ENCODE assay signal across 11 cellular contexts in the genomic region with DNA sequence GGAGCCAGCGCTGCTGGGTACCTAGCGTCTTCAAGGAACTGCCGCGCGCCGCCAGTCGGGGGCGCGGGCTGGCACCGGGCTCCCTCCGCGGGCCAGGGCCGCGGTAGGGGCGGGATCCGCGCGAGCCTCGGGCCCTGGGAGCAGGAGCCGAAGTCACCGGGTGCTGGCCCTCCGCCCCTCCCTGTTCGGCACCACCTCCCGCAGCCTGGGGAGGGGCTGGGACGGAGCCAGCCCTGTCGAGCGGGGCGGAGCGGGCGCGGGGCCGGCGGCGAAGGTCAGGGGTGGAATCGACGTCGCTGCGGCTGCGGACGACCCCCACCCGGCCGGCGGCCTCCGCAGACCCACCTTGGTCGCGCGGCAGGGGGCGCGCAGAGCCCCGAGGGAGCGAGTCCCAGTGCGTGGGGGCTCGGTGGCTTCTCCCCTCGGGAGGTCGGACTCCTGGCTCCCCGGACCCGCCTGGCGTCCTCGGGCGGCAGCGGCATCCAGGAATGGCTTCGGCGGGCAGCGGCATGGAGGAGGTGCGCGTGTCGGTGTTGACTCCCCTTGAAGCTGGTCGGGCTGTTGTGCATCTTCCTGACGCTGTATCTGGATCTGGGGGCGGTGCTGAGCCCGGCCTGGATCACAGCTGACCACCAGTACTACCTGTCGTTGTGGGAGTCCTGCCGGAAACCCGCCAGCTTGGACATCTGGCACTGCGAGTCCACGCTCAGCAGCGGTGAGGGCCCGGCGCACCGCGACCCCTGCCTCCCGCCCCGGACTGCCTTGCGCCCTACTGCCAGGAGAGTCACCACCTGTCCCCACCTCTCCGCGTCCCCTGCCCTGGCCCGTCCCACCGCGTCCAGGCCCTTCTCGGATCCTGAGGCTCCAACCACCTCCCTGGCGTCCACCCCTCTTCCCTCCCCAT. TPM values are rescaled to one million over a fixed set of nuclear protein-coding genes. Genes with fewer than 3 reads are reported as not detected.
DNase-seq lines count a peak whose midpoint lies in the region; ATAC-seq and TF ChIP-seq lines count a peak whose summit lies in the region.
"Had no signal": no experiment of that assay in that cellular context is flagged by ENCODE, and none has a peak within 500 bp of the region (broad histone marks: within the 10 kb centered on the region; RNA-seq: fewer than 3 reads in every experiment).

No MANE protein-coding gene starts in this region.

- H3K9me3 ChIP-seq in cardiac muscle cell (ENCODE audit: low read depth): no peaks in the 10 kb centered on the region
- H3K9me3 ChIP-seq in lung (ENCODE audit: control insufficient read depth in 2 of 2, insufficient read depth in 1 of 2, low read length in 1 of 2): peaks cover 0 to 6% of the 10 kb centered on the region in 2 donors

- H3K4me1 ChIP-seq in cardiac muscle cell (ENCODE audit: low read depth) (no peaks in the 10 kb centered on the region), lung (ENCODE audit: control insufficient read depth in 2 of 2, insufficient read depth in 2 of 2, low read length in 2 of 2) (peaks cover 0 to 2% of the 10 kb centered on the region in 2 donors), urinary bladder (ENCODE audit: insufficient read depth) (no peaks in the 10 kb centered on the region)

- ATAC-seq in Right ventricle myocardium superior (ENCODE audit: poor library complexity): no peak
- peak; percentile 85 for ATAC-seq in lung (ENCODE audit: insufficient read depth, low FRiP score)
- ATAC-seq in HG03439 (IDR thresholded peaks at IDR 0.05; ENCODE audit: unreplicated experiment): no peak

- peak; percentile 2 to 79 for DNase-seq in cardiac muscle cell (ENCODE audit: low read depth in 1 of 2, low spot score in 1 of 2)
- no peak for DNase-seq in Right ventricle myocardium superior
- peak; percentile 17 for DNase-seq in dermis blood vessel endothelial cell
- peak; percentile 32 for DNase-seq in lung (ENCODE audit: low spot score)
- no peak for DNase-seq in pons (ENCODE audit: low spot score)
- no peak for DNase-seq in amniotic stem cell (lab: John Stamatoyannopoulos, UW)
- DNase-seq: activated B cell treated with CpG ODN at 0.5 μM for 24 hours, NCI-H2107 had no signal

- H3K27ac ChIP-seq in cardiac muscle cell: no peak overlapping the region
- no peak overlapping the region for H3K27ac ChIP-seq in lung (ENCODE audit: low read depth in 1 of 2, low read length in 1 of 2)
- H3K27ac ChIP-seq in urinary bladder (ENCODE audit: low read depth): no peak overlapping the region
- H3K27ac ChIP-seq: C4-2B had no signal

- peaks cover 38% of the 10 kb centered on the region for H3K27me3 ChIP-seq in cardiac muscle cell
- H3K27me3 ChIP-seq in lung (ENCODE audit: control insufficient read depth, insufficient read depth): peaks cover 8% of the 10 kb centered on the region

- intact Hi-C loops in Right ventricle myocardium superior (cut with DNase I): no loop called here

- TF ChIP-seq CTCF in cardiac muscle cell (IDR thresholded peaks at IDR 0.05; ENCODE audit: low read depth, low read length) (peak; percentile 12), lung (IDR thresholded peaks at IDR 0.05; ENCODE audit: control extremely low read depth, extremely low read depth) (no peak)

- WGBS in lung, 2 donors: 3 to 29% methylated on average over 26 to 91 of the region's 91 CpGs
- WGBS in urinary bladder: 2% methylated on average over 83 of the region's 91 CpGs

- H3K4me3 ChIP-seq in cardiac muscle cell (peak overlapping the region; percentile 42), lung (peak overlapping the region; percentile 15), urinary bladder (ENCODE audit: low read depth, low read length) (peak overlapping the region; percentile 26)

- H3K36me3 ChIP-seq in cardiac muscle cell: no peaks in the 10 kb centered on the region
- H3K36me3 ChIP-seq in lung (ENCODE audit: control insufficient read depth in 2 of 2, insufficient read depth in 2 of 2, low read length in 2 of 2): no peaks in the 10 kb centered on the region
- H3K36me3 ChIP-seq in urinary bladder (ENCODE audit: insufficient read depth): no peaks in the 10 kb centered on the region

RNA-seq across cellular contexts. Expression of a gene that starts 50.5 kb away (rescaled TPM):
- total RNA-seq in cardiac muscle cell: not detected in 2 replicates
- not detected in 2 replicates for polyA plus RNA-seq in cardiac muscle cell
- total RNA-seq in Right ventricle myocardium superior: not detected
- total RNA-seq in dermis blood vessel endothelial cell: not detected in 2 replicates
- total RNA-seq in lung: not detected
- under 1 TPM in 1 of 2 donors, not detected in 1; 0.02 TPM for polyA plus RNA-seq in lung
- not detected for total RNA-seq in urinary bladder
- not detected for polyA plus RNA-seq in urinary bladder
- total RNA-seq: activated B cell treated with CpG ODN at 0.5 μM for 24 hours had no signal

Comparison
In these comparisons a context has a peak if more than half of its experiments do, and no peak if none do; other contexts are left out.
1. DNase-seq: peak in cardiac muscle cell (2 of 2), dermis blood vessel endothelial cell (single experiment) and lung (single experiment); none in Right ventricle myocardium superior (single experiment), pons (single experiment) and amniotic stem cell (single experiment).
2. Peak in every context shown above with its lines, with median percentiles within 50 percentile points of each other: H3K4me3 ChIP-seq.